In genomic region chr7:44797329-44798258, GRCh38 we compare ENCODE assay signal across 8 cellular contexts. TPM values are rescaled to one million over a fixed set of nuclear protein-coding genes. Genes with fewer than 3 reads are reported as not detected.
DNase-seq lines count a peak whose midpoint lies in the region; ATAC-seq and TF ChIP-seq lines count a peak whose summit lies in the region.

No MANE protein-coding gene starts in this region.

- H3K4me1 ChIP-seq in PC-9 (replicated peaks; ENCODE audit: insufficient read depth) (peaks cover 26% of the 10 kb centered on the region), mucosa of descending colon (ENCODE audit: low read depth) (peaks cover 15% of the 10 kb centered on the region)

- DNase-seq in D341Med (ENCODE audit: low spot score): peak; percentile 79
- DNase-seq in KBM-7: peak; percentile 88
- DNase-seq in PC-9: peak; percentile 87
- peak; percentile 87 for DNase-seq in activated T-cell treated with anti-CD3 and anti-CD28 coated beads, Interleukin-2, amount 50 U/mL, for 24 hours
- DNase-seq in epithelial cell of proximal tubule (ENCODE audit: low read depth): no peak
- peak; percentile 92 to 93 (median 93) for DNase-seq in mucosa of descending colon
- DNase-seq in stimulated activated CD8-positive, alpha-beta memory T cell treated with anti-CD3 and anti-CD28 coated beads, Interleukin-2, amount 100 ng/mL, for 48 hours (ENCODE audit: low read depth in 2 of 2): peak; percentile 73 to 76

- TF ChIP-seq CTCF in PC-9 (conservative IDR thresholded peaks at IDR 0.05) (peak; percentile 79; the same call in 1 of the 2 replicates), epithelial cell of proximal tubule (conservative IDR thresholded peaks at IDR 0.05; ENCODE audit: low read depth, low read length) (peak; percentile 50), mucosa of descending colon (IDR thresholded peaks at IDR 0.05) (peak; percentile 58)

- no peaks in the 10 kb centered on the region for H3K9me2 ChIP-seq in PC-9 (ENCODE audit: insufficient read depth)

- in situ Hi-C loops in KBM-7 (cut with MboI; ENCODE audit: low pct_unique_long_range_greater_than_20kb, low sequenced_read_pairs): no loop called here

- no peaks in the 10 kb centered on the region for H3K9me3 Mint-ChIP-seq in activated T-cell treated with anti-CD3 and anti-CD28 coated beads, Interleukin-2, amount 50 U/mL, for 24 hours

- peaks cover 69% of the 10 kb centered on the region for H3K79me2 ChIP-seq in PC-9 (ENCODE audit: low read depth)

- peak overlapping the region; percentile 93 for H3K27ac ChIP-seq in PC-9

- CTCF ChIA-PET in PC-9 (lab: Charles Lee): interaction anchor here (0.6 to 0.7 kb wide), 2 partner anchors 59 to 85 kb away, joined by 3 read pairs; no protein-coding TSS in a partner anchor

- H2AFZ ChIP-seq in PC-9: peak overlapping the region; percentile 31; the same call in 1 of the 2 replicates

- peaks cover 52% of the 10 kb centered on the region for H4K20me1 ChIP-seq in PC-9 (ENCODE audit: insufficient read depth)

- peak overlapping the region; percentile 67 for H3K4me3 ChIP-seq in PC-9
- H3K4me3 ChIP-seq in epithelial cell of proximal tubule (ENCODE audit: low read depth, low read length): peak overlapping the region; percentile 96
- H3K4me3 ChIP-seq in mucosa of descending colon: peak overlapping the region; percentile 86

- H3K27ac Mint-ChIP-seq in activated T-cell treated with anti-CD3 and anti-CD28 coated beads, Interleukin-2, amount 50 U/mL, for 24 hours: peak overlapping the region; percentile 98

- peak; percentile 51 for ATAC-seq in GM21528 (IDR thresholded peaks at IDR 0.05; ENCODE audit: low FRiP score, unreplicated experiment)
- peak; percentile 79 for ATAC-seq in mucosa of descending colon

- no peaks in the 10 kb centered on the region for H3K27me3 ChIP-seq in PC-9 (ENCODE audit: insufficient read depth, low read depth)

- H3K4me1 Mint-ChIP-seq in activated T-cell treated with anti-CD3 and anti-CD28 coated beads, Interleukin-2, amount 50 U/mL, for 24 hours (ENCODE audit: low read depth): peaks cover 34% of the 10 kb centered on the region

- H3K36me3 ChIP-seq in PC-9 (ENCODE audit: low read depth): peaks cover 42% of the 10 kb centered on the region
- H3K36me3 ChIP-seq in mucosa of descending colon (ENCODE audit: low read depth): peaks cover 12% of the 10 kb centered on the region

- peak overlapping the region; percentile 96 for H3K4me2 ChIP-seq in PC-9

- no peaks in the 10 kb centered on the region for H3K9me3 ChIP-seq in PC-9 (ENCODE audit: insufficient read depth, low read depth)
- H3K9me3 ChIP-seq in mucosa of descending colon: no peaks in the 10 kb centered on the region

- TSS peak; percentile 34 for BruUV-seq in PC-9 (replicated peaks; lab: Mats Ljungman, UMichigan)

- peaks cover 66% of the 10 kb centered on the region for H3K36me3 Mint-ChIP-seq in activated T-cell treated with anti-CD3 and anti-CD28 coated beads, Interleukin-2, amount 50 U/mL, for 24 hours (ENCODE audit: low read depth)

- intact Hi-C loops in PC-9 (cut with micrococcal nuclease; ENCODE audit: unreplicated experiment) (loop anchor here (1.0 to 10.0 kb wide), 8 partner anchors 32 to 209 kb away; partner anchors contain the start of genes H2AZ2, OGDH and ZMIZ2), mucosa of descending colon (cut with DNase I, micrococcal nuclease) (no loop called here)

- POLR2A ChIA-PET in PC-9 (lab: Charles Lee; ENCODE audit: unreplicated experiment): interaction anchor here (0.6 to 1.2 kb wide), 5 partner anchors 28 to 645 kb away, joined by 3 to 10 read pairs (median 7); partner anchors contain the start of gene TMED4

- no peaks in the 10 kb centered on the region for H3K27me3 Mint-ChIP-seq in activated T-cell treated with anti-CD3 and anti-CD28 coated beads, Interleukin-2, amount 50 U/mL, for 24 hours

- peak overlapping the region; percentile 96 for H3K4me3 Mint-ChIP-seq in activated T-cell treated with anti-CD3 and anti-CD28 coated beads, Interleukin-2, amount 50 U/mL, for 24 hours

- peaks cover 80% of the 10 kb centered on the region for H3F3A ChIP-seq in PC-9 (ENCODE audit: insufficient read depth, low read depth)

RNA-seq across cellular contexts. Expression of gene PPIA, which starts 1.1 kb away (rescaled TPM):
- total RNA-seq in PC-9 (2021) (2,776 and 3,599 TPM in 2 replicates), epithelial cell of proximal tubule (3,738 and 4,469 TPM in 2 replicates), mucosa of descending colon (1,000 to 10,000 TPM in 2 of 3 donors, 100 to 1,000 TPM in 1; 792 to 1,320 (median 1,014) TPM)

RNA-seq across cellular contexts. Expression of gene ZMIZ2, which starts 48.9 kb away (rescaled TPM):
- total RNA-seq in PC-9 (2021) (97.5 and 142 TPM in 2 replicates), epithelial cell of proximal tubule (22.9 and 31.3 TPM in 2 replicates), mucosa of descending colon (100 to 1,000 TPM in 1 of 3 donors, 10 to 100 TPM in 2; 80.4 to 104 (median 89.8) TPM)

RNA-seq across cellular contexts. Expression of gene H2AZ2, which starts 50.3 kb away (rescaled TPM):
- total RNA-seq in PC-9 (2021): 334 and 354 TPM in 2 replicates
- 208 and 276 TPM in 2 replicates for total RNA-seq in epithelial cell of proximal tubule
- total RNA-seq in mucosa of descending colon: 100 to 1,000 TPM; 126 to 242 (median 158) TPM
